20 cellular contexts compared by ENCODE assay signal in the genomic region with DNA sequence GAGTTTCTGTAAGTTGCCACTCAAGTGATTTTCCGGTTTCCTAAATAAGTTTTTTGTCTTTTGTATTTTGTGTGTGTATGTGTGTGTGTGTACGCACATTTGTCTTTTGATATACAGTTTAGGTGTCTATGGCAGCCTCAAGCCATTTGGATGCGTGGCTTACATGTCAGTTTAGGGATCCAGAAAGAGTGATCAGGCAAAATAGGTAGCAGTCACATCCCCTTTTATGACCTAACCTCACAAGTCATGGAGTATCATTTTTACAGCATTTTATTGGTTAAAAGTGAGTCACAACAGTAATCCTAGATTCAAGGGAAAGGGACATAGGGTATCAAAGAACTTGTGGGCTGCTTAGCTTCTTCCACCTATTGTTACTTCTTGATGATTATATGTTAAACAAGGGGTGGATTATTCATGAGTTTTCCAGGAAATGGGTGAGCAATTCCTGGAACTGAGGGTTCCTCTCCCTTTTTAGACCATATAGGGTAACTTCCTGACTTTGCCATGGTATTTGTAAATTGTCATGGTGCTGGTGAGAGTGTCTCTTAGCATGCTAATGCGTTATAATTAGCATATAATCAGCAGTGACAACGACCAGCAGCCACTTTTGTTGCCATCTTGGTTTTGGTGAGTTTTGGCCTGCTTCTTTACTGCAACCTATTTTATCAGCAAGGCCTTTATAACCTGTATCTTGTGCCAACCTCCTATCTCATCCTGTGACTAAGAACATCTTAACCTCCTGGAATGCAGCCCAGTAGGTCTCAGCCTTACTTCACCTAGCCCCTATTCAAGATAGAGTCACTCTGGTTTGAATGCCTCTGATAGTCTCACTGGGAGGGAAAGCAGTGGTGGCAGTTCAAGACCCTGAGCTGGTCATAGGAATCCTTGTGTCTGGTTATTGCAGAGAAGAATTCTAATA. TPM values are rescaled to one million over a fixed set of nuclear protein-coding genes. Genes with fewer than 3 reads are reported as not detected.
DNase-seq lines count a peak whose midpoint lies in the region; ATAC-seq and TF ChIP-seq lines count a peak whose summit lies in the region.
"Had no signal": no experiment of that assay in that cellular context is flagged by ENCODE, and none has a peak within 500 bp of the region (broad histone marks: within the 10 kb centered on the region; RNA-seq: fewer than 3 reads in every experiment).

No MANE protein-coding gene starts in this region.

- CTCF ChIA-PET in activated CD8-positive, alpha-beta T cell treated with anti-CD3 and anti-CD28 coated beads, Interleukin-2, amount 10 ng/mL, durations not matched to agents 7 days and 5 days (lab: Charles Lee), result no interaction called here

- H3K4me1 ChIP-seq in psoas muscle, result peaks cover 23% of the 10 kb centered on the region

- H3K36me3 Mint-ChIP-seq in activated CD8-positive, alpha-beta T cell treated with anti-CD3 and anti-CD28 coated beads, Interleukin-2, amount 10 ng/mL, durations not matched to agents 7 days and 5 days (ENCODE audit: low read depth), result no peaks in the 10 kb centered on the region
- H3K36me3 Mint-ChIP-seq: CD4-positive, alpha-beta memory T cell; memory B cell had no signal

- 77 to 90% (median 88%) methylated on average over 5 of the region's 5 CpGs for WGBS in psoas muscle, 3 donors

- ATAC-seq in psoas muscle, result peak; percentile 68 to 85 (median 78)
- no peak for ATAC-seq in activated CD8-positive, alpha-beta T cell treated with anti-CD3 and anti-CD28 coated beads, Interleukin-2, amount 10 ng/mL, durations not matched to agents 7 days and 5 days
- ATAC-seq: GM23338 had no signal

- peaks cover 7% of the 10 kb centered on the region for H3K27me3 Mint-ChIP-seq in activated CD8-positive, alpha-beta T cell treated with anti-CD3 and anti-CD28 coated beads, Interleukin-2, amount 10 ng/mL, durations not matched to agents 7 days and 5 days (ENCODE audit: low read depth)

- TF ChIP-seq CTCF in psoas muscle (IDR thresholded peaks at IDR 0.05), result no peak

- in situ Hi-C loops in G401 (cut with HindIII; ENCODE audit: low sequenced_read_pairs), result no loop called here

- intact Hi-C loops in psoas muscle (cut with DNase I), result no loop called here

- H3K4me3 ChIP-seq in psoas muscle, result no peak overlapping the region
- H3K4me3 ChIP-seq: GM23338 had no signal

- no peaks in the 10 kb centered on the region for H3K27me3 ChIP-seq in psoas muscle (ENCODE audit: insufficient read depth in 3 of 3, low read length in 2 of 3)
- H3K27me3 ChIP-seq: brain microvascular endothelial cell had no signal

- POLR2A ChIA-PET in activated CD8-positive, alpha-beta T cell treated with anti-CD3 and anti-CD28 coated beads, Interleukin-2, amount 10 ng/mL, durations not matched to agents 7 days and 5 days (lab: Charles Lee), result no interaction called here

- no peaks in the 10 kb centered on the region for H3K9me3 ChIP-seq in psoas muscle

- peak; percentile 79 for DNase-seq in HT1080 (ENCODE audit: low read depth)
- DNase-seq in RPMI7951 (ENCODE audit: low read depth), result peak; percentile 64
- peak; percentile 46 for DNase-seq in epithelial cell of prostate (ENCODE audit: low read depth, low spot score)
- no peak for DNase-seq in psoas muscle
- DNase-seq in activated CD8-positive, alpha-beta T cell treated with anti-CD3 and anti-CD28 coated beads, Interleukin-2, amount 10 ng/mL, durations not matched to agents 7 days and 5 days, result no peak
- DNase-seq in G401 (ENCODE audit: low spot score), result no peak
- no peak for DNase-seq in activated CD4-positive, alpha-beta T cell treated with anti-CD3 and anti-CD28 coated beads for 1 hour
- DNase-seq in stimulated activated CD4-positive, alpha-beta T cell treated with anti-CD3 and anti-CD28 coated beads, Interleukin-4, amount 100 ng/mL, for 24 hours, result no peak
- DNase-seq: activated CD4-positive, alpha-beta T cell treated with anti-CD3 and anti-CD28 coated beads, Interleukin-2, amount 50 U/mL, for 4 hours; activated effector memory CD4-positive, alpha-beta T cell treated with Interleukin-2 at 50 U/mL for 16 hours; brain microvascular endothelial cell; CD4-positive, alpha-beta memory T cell; GF-D8; hypothalamus; Kasumi-1; NCI-H2029 treated with DMSO at 0.1 percent for 48 hours; NK-92 treated with Interleukin-12 subunit alpha and Interleukin-12 subunit beta, amount 100 ng/mL, for 24 hours; substantia nigra had no signal

- no peaks in the 10 kb centered on the region for H3K4me1 Mint-ChIP-seq in activated CD8-positive, alpha-beta T cell treated with anti-CD3 and anti-CD28 coated beads, Interleukin-2, amount 10 ng/mL, durations not matched to agents 7 days and 5 days (ENCODE audit: low read depth)
- H3K4me1 Mint-ChIP-seq: memory B cell had no signal

- no peaks in the 10 kb centered on the region for H3K9me3 Mint-ChIP-seq in activated CD8-positive, alpha-beta T cell treated with anti-CD3 and anti-CD28 coated beads, Interleukin-2, amount 10 ng/mL, durations not matched to agents 7 days and 5 days (ENCODE audit: insufficient read depth)

- H3K4me3 Mint-ChIP-seq in activated CD8-positive, alpha-beta T cell treated with anti-CD3 and anti-CD28 coated beads, Interleukin-2, amount 10 ng/mL, durations not matched to agents 7 days and 5 days, result no peak overlapping the region
- H3K4me3 Mint-ChIP-seq: CD4-positive, alpha-beta memory T cell; GM23338; memory B cell had no signal

- no peaks in the 10 kb centered on the region for H3K36me3 ChIP-seq in psoas muscle (ENCODE audit: insufficient read depth in 1 of 2, low read depth in 1 of 2)
- H3K36me3 ChIP-seq: brain microvascular endothelial cell had no signal

- H3K27ac Mint-ChIP-seq in activated CD8-positive, alpha-beta T cell treated with anti-CD3 and anti-CD28 coated beads, Interleukin-2, amount 10 ng/mL, durations not matched to agents 7 days and 5 days, result no peak overlapping the region
- H3K27ac Mint-ChIP-seq: CD4-positive, alpha-beta memory T cell; GM23338; memory B cell had no signal

- H3K27ac ChIP-seq in epithelial cell of prostate (peak overlapping the region; percentile 75), psoas muscle (peak overlapping the region; percentile 3)
- H3K27ac ChIP-seq: brain microvascular endothelial cell had no signal

RNA-seq across cellular contexts. Expression of gene SOCS6, which starts 8.6 kb away (rescaled TPM):
- 24.1 and 27.5 TPM in 2 replicates for total RNA-seq in HT1080 (2014; rRNA removed; shearing (Covaris generic))
- 14.2 and 16.8 TPM in 2 replicates for polyA plus RNA-seq in HT1080 (2015; cell fraction: cytosol; rRNA removed)
- polyA plus RNA-seq in HT1080 (2015; cell fraction: nucleus; rRNA removed), result 14.0 and 18.9 TPM in 2 replicates
- total RNA-seq in RPMI7951 (2014; rRNA removed; shearing (Covaris generic)), result 20.1 and 27.6 TPM in 2 replicates
- 10 to 100 TPM; 19.1 to 30.2 (median 24.9) TPM for total RNA-seq in psoas muscle
- 10 to 100 TPM in 1 of 3 donors, 1 to 10 TPM in 2; 7.3 to 13.8 (median 7.4) TPM for polyA plus RNA-seq in psoas muscle
- total RNA-seq in activated CD8-positive, alpha-beta T cell treated with anti-CD3 and anti-CD28 coated beads, Interleukin-2, amount 10 ng/mL, durations not matched to agents 7 days and 5 days, result under 1 TPM; 0.92 to 0.97 TPM
- total RNA-seq in G401 (2014; rRNA removed; shearing (Covaris generic)), result 32.5 and 52.1 TPM in 2 replicates

Comparison
In these comparisons a context has a peak if more than half of its experiments do, and no peak if none do; other contexts are left out.
1. DNase-seq: peak in HT1080 (single experiment), RPMI7951 (single experiment) and epithelial cell of prostate (single experiment); none in psoas muscle (0 of 2), activated CD8-positive, alpha-beta T cell treated with anti-CD3 and anti-CD28 coated beads, Interleukin-2, amount 10 ng/mL, durations not matched to agents 7 days and 5 days (single experiment), G401 (single experiment), activated CD4-positive, alpha-beta T cell treated with anti-CD3 and anti-CD28 coated beads for 1 hour (single experiment) and stimulated activated CD4-positive, alpha-beta T cell treated with anti-CD3 and anti-CD28 coated beads, Interleukin-4, amount 100 ng/mL, for 24 hours (single experiment).
2. RNA of gene SOCS6, which starts 8.6 kb away (total RNA-seq): 32.5 to 52.1 TPM in G401, 20.1 to 27.6 TPM in RPMI7951, 24.1 to 27.5 TPM in HT1080 and 19.1 to 30.2 TPM in psoas muscle; 0.92 to 0.97 TPM in activated CD8-positive, alpha-beta T cell treated with anti-CD3 and anti-CD28 coated beads, Interleukin-2, amount 10 ng/mL, durations not matched to agents 7 days and 5 days; every median in the first group is over 10 times any median in the second.